Comparison of ENCODE assay signal across 11 cellular contexts in the genomic region with DNA sequence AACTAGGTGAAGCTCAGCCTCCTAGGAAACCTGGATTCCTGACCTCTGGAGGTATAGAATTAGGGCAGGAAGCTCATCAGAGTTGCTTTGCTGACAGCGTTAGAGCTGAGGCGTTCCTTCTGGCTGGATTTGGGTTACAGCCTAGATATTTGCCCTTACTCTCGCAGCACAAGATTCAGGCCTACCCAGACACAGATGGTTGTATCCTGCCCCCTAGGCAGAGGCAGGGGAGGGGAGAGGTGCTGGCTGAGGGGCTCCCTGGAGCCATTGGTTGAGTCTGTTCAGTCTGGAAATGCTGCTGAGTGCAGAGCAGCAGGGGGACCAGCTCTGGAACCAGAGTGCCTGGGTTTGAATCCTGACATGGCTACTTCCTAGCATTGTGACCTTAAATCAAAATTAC.
DNase-seq lines count a peak whose midpoint lies in the region; ATAC-seq and TF ChIP-seq lines count a peak whose summit lies in the region.
"Had no signal": no experiment of that assay in that cellular context is flagged by ENCODE, and none has a peak within 500 bp of the region (broad histone marks: within the 10 kb centered on the region; RNA-seq: fewer than 3 reads in every experiment).

No MANE protein-coding gene starts in this region.

- H3K4me1 ChIP-seq in muscle layer of colon (ENCODE audit: insufficient read depth, low read length), result peaks cover 43% of the 10 kb centered on the region
- H3K4me1 ChIP-seq in vagina, result peaks cover 83% of the 10 kb centered on the region

- H3K4me3 Mint-ChIP-seq in Calu3 (ENCODE audit: low read depth, unreplicated experiment), result no peak overlapping the region
- H3K4me3 Mint-ChIP-seq: activated T-cell treated with anti-CD3 and anti-CD28 coated beads, Interleukin-2, amount 50 U/mL, for 72 hours; dendritic cell treated with granulocyte-macrophage colony-stimulating factor and Interleukin-4, amounts not matched to agents 40 ng/mL and 50 ng/mL, for 4 days had no signal

- H3K27ac ChIP-seq in coronary artery (peak overlapping the region; percentile 14 to 64), muscle layer of colon (ENCODE audit: low read depth, low read length) (peak overlapping the region; percentile 36), vagina (peak overlapping the region; percentile 65)

- H3K9me3 Mint-ChIP-seq in Calu3 (ENCODE audit: low read depth, unreplicated experiment), result no peaks in the 10 kb centered on the region
- H3K9me3 Mint-ChIP-seq: activated T-cell treated with anti-CD3 and anti-CD28 coated beads, Interleukin-2, amount 50 U/mL, for 72 hours; dendritic cell treated with granulocyte-macrophage colony-stimulating factor and Interleukin-4, amounts not matched to agents 40 ng/mL and 50 ng/mL, for 4 days had no signal

- peak; percentile 31 for DNase-seq in Right ventricle myocardium inferior (ENCODE audit: missing footprints)
- DNase-seq in cardiac septum (ENCODE audit: low spot score), result no peak
- DNase-seq in coronary artery (ENCODE audit: low spot score), result no peak
- no peak for DNase-seq in vagina (ENCODE audit: extremely low spot score in 2 of 2)
- no peak for DNase-seq in Calu3
- DNase-seq in left lobe of liver (ENCODE audit: low spot score), result no peak
- DNase-seq: activated T-cell treated with anti-CD3 and anti-CD28 coated beads, Interleukin-2, amount 50 U/mL, for 72 hours; Kasumi-1 had no signal

- H3K4me3 ChIP-seq in coronary artery (no peak overlapping the region), muscle layer of colon (ENCODE audit: low read depth in 1 of 2, low read length in 2 of 2) (no peak overlapping the region), vagina (no peak overlapping the region)

- H3K27me3 ChIP-seq in muscle layer of colon (ENCODE audit: control insufficient read depth in 1 of 2, insufficient read depth in 2 of 2, low read length in 2 of 2) (no peaks in the 10 kb centered on the region), vagina (no peaks in the 10 kb centered on the region)

- no peaks in the 10 kb centered on the region for H3K27me3 Mint-ChIP-seq in Calu3 (ENCODE audit: unreplicated experiment)
- H3K27me3 Mint-ChIP-seq: dendritic cell treated with granulocyte-macrophage colony-stimulating factor and Interleukin-4, amounts not matched to agents 40 ng/mL and 50 ng/mL, for 4 days had no signal

- no peak for TF ChIP-seq POLR2A in vagina (IDR thresholded peaks at IDR 0.05)

- CTCF ChIA-PET in Calu3 (lab: Charles Lee), result interaction anchor here (0.5 to 1.1 kb wide), 2 partner anchors 12 to 91 kb away, joined by 3 to 4 read pairs; no protein-coding TSS in a partner anchor

- peak overlapping the region; percentile 3 for H3K9ac ChIP-seq in muscle layer of colon (ENCODE audit: low read length)

- no TSS peak for BruUV-seq in Calu3 (replicated peaks; lab: Mats Ljungman, UMichigan)

- peaks cover 18% of the 10 kb centered on the region for H3K36me3 Mint-ChIP-seq in Calu3 (ENCODE audit: insufficient read depth, unreplicated experiment)

- TF ChIP-seq CTCF in coronary artery (IDR thresholded peaks at IDR 0.05) (no peak), vagina (IDR thresholded peaks at IDR 0.05) (no peak), Calu3 (IDR thresholded peaks at IDR 0.05; ENCODE audit: unreplicated experiment) (no peak)

- H3K27ac Mint-ChIP-seq in Calu3 (ENCODE audit: unreplicated experiment), result no peak overlapping the region
- H3K27ac Mint-ChIP-seq: dendritic cell treated with granulocyte-macrophage colony-stimulating factor and Interleukin-4, amounts not matched to agents 40 ng/mL and 50 ng/mL, for 4 days had no signal

- H3K36me3 ChIP-seq in muscle layer of colon (ENCODE audit: insufficient read depth, low read length), result no peaks in the 10 kb centered on the region
- H3K36me3 ChIP-seq in vagina, result no peaks in the 10 kb centered on the region

- intact Hi-C loops in Right ventricle myocardium inferior (cut with DNase I), result loop anchor here (5.0 kb wide), 1 partner anchor 78 kb away; the partner anchor contains the start of gene MPRIP
- intact Hi-C loops in cardiac septum (cut with DNase I), result no loop called here
- intact Hi-C loops in vagina (cut with DNase I), result no loop called here
- intact Hi-C loops in Calu3 (cut with micrococcal nuclease; ENCODE audit: unreplicated experiment), result no loop called here

- H3K4me1 Mint-ChIP-seq in Calu3 (ENCODE audit: low read depth, unreplicated experiment), result peaks cover 18% of the 10 kb centered on the region

- ATAC-seq in Right ventricle myocardium inferior (peak; percentile 20), GM18511 (IDR thresholded peaks at IDR 0.05; ENCODE audit: unreplicated experiment) (no peak), left lobe of liver (no peak)
- ATAC-seq: activated T-cell treated with anti-CD3 and anti-CD28 coated beads, Interleukin-2, amount 50 U/mL, for 72 hours had no signal

- no peaks in the 10 kb centered on the region for H3K9me3 ChIP-seq in muscle layer of colon (ENCODE audit: low read length)
- H3K9me3 ChIP-seq in vagina, result no peaks in the 10 kb centered on the region
